ENCODE assay signal across 1 cellular context in genomic region chr1:246930830-246931548, GRCh38.
TF ChIP-seq lines count a peak whose summit lies in the region.

No MANE protein-coding gene starts in this region.

TF ChIP-seq in K562, 482 proteins besides CTCF, POLR2A, EP300 and RAD21 (continued from another document and continues in another):
- TF ChIP-seq ZBTB49 (CRISPR knock-in tag; IDR thresholded peaks at IDR 0.05; ENCODE audit: borderline replicate concordance): no peak
- TF ChIP-seq ZNF644 (tag; IDR thresholded peaks at IDR 0.05; ENCODE audit: low read depth): no peak
- no peak for TF ChIP-seq CHCHD3 (CRISPR knock-in tag; IDR thresholded peaks at IDR 0.05)
- TF ChIP-seq YBX1 (IDR thresholded peaks at IDR 0.05): no peak
- TF ChIP-seq ZNF764 (CRISPR knock-in tag; IDR thresholded peaks at IDR 0.05; ENCODE audit: low read depth): no peak
- TF ChIP-seq ATF4 (CRISPR knock-in tag; IDR thresholded peaks at IDR 0.05): peak; percentile 1; the same call in 1 of the 2 replicates
- no peak for TF ChIP-seq POLR2B (IDR thresholded peaks at IDR 0.05; ENCODE audit: low read depth, partially characterized antibody)
- TF ChIP-seq MBD1 (CRISPR knock-in tag; IDR thresholded peaks at IDR 0.05): no peak
- TF ChIP-seq SMARCC2 (IDR thresholded peaks at IDR 0.05; ENCODE audit: low read depth): no peak
- TF ChIP-seq ZNF24 (IDR thresholded peaks at IDR 0.05): no peak
- peak; percentile 38 for TF ChIP-seq KAT7 (CRISPR knock-in tag; IDR thresholded peaks at IDR 0.05; ENCODE audit: borderline replicate concordance)
- peak; percentile 91 for TF ChIP-seq RBBP5 (IDR thresholded peaks at IDR 0.05; ENCODE audit: borderline replicate concordance, insufficient read depth, low read length, poor library complexity, severe bottlenecking)
- TF ChIP-seq MNT (conservative IDR thresholded peaks at IDR 0.05): peak; percentile 75 to 82
- TF ChIP-seq ZNF316 (IDR thresholded peaks at IDR 0.05): 0 out of 2 replicates have a peak, but pooled peaks have one; percentile 22
- no peak for TF ChIP-seq NONO (IDR thresholded peaks at IDR 0.05; ENCODE audit: low read depth in 2 of 2, low read length in 1 of 2)
- TF ChIP-seq EP400 (IDR thresholded peaks at IDR 0.05): peak; percentile 89
- TF ChIP-seq ZNF696 (CRISPR knock-in tag; conservative IDR thresholded peaks at IDR 0.05): no peak
- TF ChIP-seq SMARCA4 (IDR thresholded peaks at IDR 0.05): 0 out of 2 replicates have a peak, but pooled peaks have one; percentile 23
- peak in 1 of 2 experiments; percentile 40; a peak in 1 of 4 replicates for TF ChIP-seq FOXA3 (CRISPR knock-in tag; conservative IDR thresholded peaks at IDR 0.05 in 1 of 2, IDR thresholded peaks at IDR 0.05 in 1 of 2)
- TF ChIP-seq L3MBTL2 (IDR thresholded peaks at IDR 0.05): peak; percentile 91
- no peak for TF ChIP-seq CLOCK (CRISPR knock-in tag; IDR thresholded peaks at IDR 0.05; ENCODE audit: borderline replicate concordance)
- no peak for TF ChIP-seq SRF (CRISPR knock-in tag; IDR thresholded peaks at IDR 0.05)
- TF ChIP-seq FOXK2 (conservative IDR thresholded peaks at IDR 0.05 in 1 of 2, IDR thresholded peaks at IDR 0.05 in 1 of 2; ENCODE audit: low read depth in 2 of 2): peak in 1 of 2 experiments; percentile 24; a peak in 1 of 4 replicates
- TF ChIP-seq ELF2 (CRISPR knock-in tag; IDR thresholded peaks at IDR 0.05): peak; percentile 54; the same call in 1 of the 2 replicates
- no peak for TF ChIP-seq ZNF134 (CRISPR knock-in tag; conservative IDR thresholded peaks at IDR 0.05)
- 0 out of 2 replicates have a peak, but pooled peaks have one; percentile 13 for TF ChIP-seq ZNF431 (CRISPR knock-in tag; IDR thresholded peaks at IDR 0.05)
- no peak for TF ChIP-seq MAFK (IDR thresholded peaks at IDR 0.05; ENCODE audit: low read length)
- TF ChIP-seq ZNF668 (CRISPR knock-in tag; IDR thresholded peaks at IDR 0.05): 0 out of 2 replicates have a peak, but pooled peaks have one; percentile 14
- TF ChIP-seq ZNF282 (CRISPR knock-in tag; IDR thresholded peaks at IDR 0.05): no peak
- no peak for TF ChIP-seq ZZZ3 (IDR thresholded peaks at IDR 0.05)
- TF ChIP-seq SAFB (IDR thresholded peaks at IDR 0.05; ENCODE audit: borderline replicate concordance, low read depth, low read length): 0 out of 2 replicates have a peak, but pooled peaks have one; percentile 45
- peak; percentile 93 for TF ChIP-seq MGA (IDR thresholded peaks at IDR 0.05)
- 0 out of 2 replicates have a peak, but pooled peaks have one; percentile 35 for TF ChIP-seq HLTF (IDR thresholded peaks at IDR 0.05)
